ENCODE assay signal across 32 cellular contexts in genomic region chr4:71777891-71778290, GRCh38. TPM values are rescaled to one million over a fixed set of nuclear protein-coding genes. Genes with fewer than 3 reads are reported as not detected.
DNase-seq lines count a peak whose midpoint lies in the region; ATAC-seq, FAIRE-seq and TF ChIP-seq lines count a peak whose summit lies in the region.
"Had no signal": no experiment of that assay in that cellular context is flagged by ENCODE, and none has a peak within 500 bp of the region (broad histone marks: within the 10 kb centered on the region; RNA-seq: fewer than 3 reads in every experiment).

No MANE protein-coding gene starts in this region.

- H2BK120ac ChIP-seq in IMR-90 (ENCODE audit: low read depth, low read length), result no peak overlapping the region

- TF ChIP-seq CTCF in IMR-90 (conservative IDR thresholded peaks at IDR 0.05; ENCODE audit: low read depth, low read length), result no peak
- no peak for TF ChIP-seq CTCF in pancreas (IDR thresholded peaks at IDR 0.05)

- no peak overlapping the region for H2AK9ac ChIP-seq in IMR-90 (replicated peaks; ENCODE audit: low read depth, low read length, poor library complexity)

- H3K27me3 Mint-ChIP-seq in activated CD4-positive, alpha-beta memory T cell treated with anti-CD3 and anti-CD28 coated beads for 36 hours, result peaks cover 3% of the 10 kb centered on the region
- H3K27me3 Mint-ChIP-seq: CD4-positive, alpha-beta memory T cell; CD4-positive, CD25-positive, alpha-beta regulatory T cell had no signal

- no peak overlapping the region for H3K56ac ChIP-seq in IMR-90 (ENCODE audit: extremely low read depth, insufficient read depth, low read length)

- no peak overlapping the region for H3K23ac ChIP-seq in IMR-90 (ENCODE audit: low read depth, low read length)

- no peaks in the 10 kb centered on the region for H3K36me3 Mint-ChIP-seq in activated CD4-positive, alpha-beta memory T cell treated with anti-CD3 and anti-CD28 coated beads for 36 hours
- H3K36me3 Mint-ChIP-seq: CD14-positive monocyte; CD4-positive, alpha-beta memory T cell; CD4-positive, CD25-positive, alpha-beta regulatory T cell; CD8-positive, alpha-beta memory T cell had no signal

- no peak overlapping the region for H4K91ac ChIP-seq in IMR-90 (ENCODE audit: insufficient read depth, low read depth, low read length)

- no peak overlapping the region for H3K4me2 ChIP-seq in IMR-90 (ENCODE audit: low read depth, low read length)
- H3K4me2 ChIP-seq: BLaER1 had no signal

- no peaks in the 10 kb centered on the region for H3K79me1 ChIP-seq in IMR-90 (ENCODE audit: low read depth in 1 of 2, low read length in 2 of 2)

- no peak for ATAC-seq in IMR-90 (ENCODE audit: low read depth)
- no peak for ATAC-seq in pancreas

- TF ChIP-seq RAD21 in IMR-90 (IDR thresholded peaks at IDR 0.05; ENCODE audit: low read length), result no peak

- H3K9me1 ChIP-seq in IMR-90 (ENCODE audit: insufficient read depth, low read length), result no peaks in the 10 kb centered on the region

- no peaks in the 10 kb centered on the region for H3K9me3 Mint-ChIP-seq in activated CD4-positive, alpha-beta memory T cell treated with anti-CD3 and anti-CD28 coated beads for 36 hours
- H3K9me3 Mint-ChIP-seq: CD14-positive monocyte; CD4-positive, alpha-beta memory T cell had no signal

- POLR2A ChIA-PET in IMR-90 (lab: Charles Lee; ENCODE audit: unreplicated experiment), result no interaction called here
- POLR2A ChIA-PET in activated CD4-positive, alpha-beta memory T cell treated with anti-CD3 and anti-CD28 coated beads for 36 hours (lab: Charles Lee), result interaction anchor here (0.6 kb wide), 1 partner anchor 733 kb away, joined by 5 read pairs; no protein-coding TSS in a partner anchor

- no peak overlapping the region for H3K4ac ChIP-seq in IMR-90 (ENCODE audit: low read depth, low read length)

- H3K4me3 ChIP-seq in IMR-90 (ENCODE audit: insufficient read depth, low read depth, low read length) (no peak overlapping the region), pancreas (no peak overlapping the region)
- H3K4me3 ChIP-seq: BLaER1 had no signal

- CTCF ChIA-PET in IMR-90 (lab: Yijun Ruan, JAX), result interaction anchor here (1.3 kb wide), 1 partner anchor 9 kb away, joined by 3 read pairs; no protein-coding TSS in a partner anchor
- CTCF ChIA-PET in activated CD4-positive, alpha-beta memory T cell treated with anti-CD3 and anti-CD28 coated beads for 36 hours (lab: Charles Lee), result no interaction called here

- H2AFZ ChIP-seq in IMR-90 (replicated peaks; ENCODE audit: low read length, poor library complexity), result no peak overlapping the region

- H4K20me1 ChIP-seq in IMR-90 (ENCODE audit: insufficient read depth, low read length), result no peaks in the 10 kb centered on the region
- H4K20me1 ChIP-seq: BLaER1 had no signal

- H2BK20ac ChIP-seq in IMR-90 (ENCODE audit: low read depth, low read length), result no peak overlapping the region

- BruUV-seq in IMR-90 (replicated peaks; lab: Mats Ljungman, UMichigan), result no TSS peak

- no peak overlapping the region for H3K4me3 Mint-ChIP-seq in activated CD4-positive, alpha-beta memory T cell treated with anti-CD3 and anti-CD28 coated beads for 36 hours
- H3K4me3 Mint-ChIP-seq: CD14-positive monocyte; CD4-positive, alpha-beta memory T cell; CD4-positive, CD25-positive, alpha-beta regulatory T cell; CD8-positive, alpha-beta memory T cell had no signal

- no peak overlapping the region for H3K27ac ChIP-seq in IMR-90 (ENCODE audit: insufficient read depth, low read length)
- no peak overlapping the region for H3K27ac ChIP-seq in pancreas
- H3K27ac ChIP-seq: BLaER1 had no signal

- H3K14ac ChIP-seq in IMR-90 (replicated peaks; ENCODE audit: low read depth, low read length), result no peak overlapping the region

- H3K4me1 ChIP-seq in IMR-90 (ENCODE audit: control insufficient read depth, insufficient read depth, low read length), result no peaks in the 10 kb centered on the region
- peaks cover 0 to 12% (median 0%) of the 10 kb centered on the region in 3 donors for H3K4me1 ChIP-seq in pancreas
- H3K4me1 ChIP-seq: BE2C, BLaER1 had no signal

- intact Hi-C loops in IMR-90 (cut with micrococcal nuclease), result no loop called here
- intact Hi-C loops in pancreas (cut with DNase I), result no loop called here
- intact Hi-C loops in activated CD4-positive, alpha-beta memory T cell treated with anti-CD3 and anti-CD28 coated beads for 36 hours (cut with micrococcal nuclease), result no loop called here

- no peak overlapping the region for H2BK15ac ChIP-seq in IMR-90 (ENCODE audit: low read depth, low read length)

- no peaks in the 10 kb centered on the region for H3K4me1 Mint-ChIP-seq in activated CD4-positive, alpha-beta memory T cell treated with anti-CD3 and anti-CD28 coated beads for 36 hours (ENCODE audit: low read depth)
- H3K4me1 Mint-ChIP-seq: CD4-positive, alpha-beta memory T cell; CD4-positive, CD25-positive, alpha-beta regulatory T cell; CD8-positive, alpha-beta memory T cell had no signal

- no peak for TF ChIP-seq POLR2A in IMR-90 (IDR thresholded peaks at IDR 0.05; ENCODE audit: low read depth, low read length)

- DNase-seq in IMR-90 (no peak), frontal cortex (ENCODE audit: low spot score in 2 of 2) (no peak), pancreas (no peak), HuH-7 (ENCODE audit: low spot score) (no peak), UCSD-AML1 (lab: John Stamatoyannopoulos, UW; ENCODE audit: unreplicated experiment) (no peak)
- DNase-seq in activated CD4-positive, alpha-beta memory T cell treated with anti-CD3 and anti-CD28 coated beads for 36 hours, result no peak
- DNase-seq in NK-92 treated with Interleukin-12 subunit alpha and Interleukin-12 subunit beta, amount 100 ng/mL, for 24 hours (lab: John Stamatoyannopoulos, UW), result no peak
- DNase-seq: 8988T; ACHN; BE2C; C1 segment of cervical spinal cord; CD4-positive, alpha-beta memory T cell; CD4-positive, CD25-positive, alpha-beta regulatory T cell; CD8-positive, alpha-beta memory T cell; COR-L47; DMS 273 treated with DMSO at 0.1 percent for 48 hours; DMS153; DMS53; DMS79; DND-41; EL; GF-D8 had no signal

- no peaks in the 10 kb centered on the region for H3K9me3 ChIP-seq in IMR-90 (ENCODE audit: control insufficient read depth, insufficient read depth, low read length)
- no peaks in the 10 kb centered on the region for H3K9me3 ChIP-seq in pancreas
- H3K9me3 ChIP-seq: BE2C, BLaER1 had no signal

- H4K5ac ChIP-seq in IMR-90 (ENCODE audit: low read depth, low read length), result no peak overlapping the region

- H3K9ac ChIP-seq in IMR-90 (ENCODE audit: low read depth, low read length), result no peak overlapping the region
- H3K9ac ChIP-seq: BLaER1 had no signal

- dilution Hi-C loops in IMR-90 (cut with HindIII; ENCODE audit: low sequenced_read_pairs, unreplicated experiment), result no loop called here

- FAIRE-seq in G401.6 (lab: Jason Lieb, UNC) (peak; percentile 70), frontal cortex (lab: Jason Lieb, UNC) (peak; percentile 28), pancreas (lab: Jason Lieb, UNC) (peak; percentile 56)
- FAIRE-seq: A204.1, GM12891, GM19239 had no signal

- no peak overlapping the region for H3K18ac ChIP-seq in IMR-90 (ENCODE audit: low read depth, low read length)

- H4K8ac ChIP-seq in IMR-90 (ENCODE audit: low read depth in 2 of 2, low read length in 2 of 2), result no peak overlapping the region

- no peak overlapping the region for H2BK5ac ChIP-seq in IMR-90 (ENCODE audit: low read depth, low read length, poor library complexity, severe bottlenecking)

- H2AK5ac ChIP-seq in IMR-90 (ENCODE audit: low read depth, low read length), result no peak overlapping the region

- no peaks in the 10 kb centered on the region for H3K27me3 ChIP-seq in IMR-90 (ENCODE audit: control insufficient read depth, insufficient read depth, low read length)
- H3K27me3 ChIP-seq in pancreas, result no peaks in the 10 kb centered on the region
- H3K27me3 ChIP-seq: BE2C, BLaER1 had no signal

- in situ Hi-C loops in IMR-90 (cut with MboI; ENCODE audit: low sequenced_read_pairs), result no loop called here

- no peak overlapping the region for H3K27ac Mint-ChIP-seq in activated CD4-positive, alpha-beta memory T cell treated with anti-CD3 and anti-CD28 coated beads for 36 hours
- H3K27ac Mint-ChIP-seq: CD14-positive monocyte; CD4-positive, alpha-beta memory T cell; CD4-positive, CD25-positive, alpha-beta regulatory T cell; CD8-positive, alpha-beta memory T cell had no signal

- H3K36me3 ChIP-seq in IMR-90 (ENCODE audit: control insufficient read depth, insufficient read depth, low read length), result no peaks in the 10 kb centered on the region
- no peaks in the 10 kb centered on the region for H3K36me3 ChIP-seq in pancreas
- H3K36me3 ChIP-seq: BE2C, BLaER1 had no signal

TF ChIP-seq in IMR-90, 13 proteins besides CTCF, POLR2A, EP300 and RAD21:
- no peak for TF ChIP-seq BHLHE40 (IDR thresholded peaks at IDR 0.05; ENCODE audit: low read depth, low read length)
- TF ChIP-seq MAFK (IDR thresholded peaks at IDR 0.05; ENCODE audit: low read depth, low read length), result peak; percentile 39; the same call in 1 of the 2 replicates

RNA-seq across cellular contexts. Expression of gene GC, which starts 6.0 kb away (rescaled TPM):
- total RNA-seq in IMR-90 (2012; rRNA removed) (not detected in 2 replicates), frontal cortex (not detected), pancreas (10 to 100 TPM; 17.2 to 92.9 (median 30.3) TPM)
- polyA plus RNA-seq in IMR-90 (2012; rRNA removed) (not detected in 2 replicates), pancreas (100 to 1,000 TPM in 1 of 2 donors, 1 to 10 TPM in 1; 8.0 to 289 TPM)
- polyA plus RNA-seq in IMR-90 (2012; cell fraction: cytosol; rRNA removed), result not detected in 2 replicates
- not detected in 2 replicates for polyA plus RNA-seq in IMR-90 (2012; cell fraction: nucleus; rRNA removed; ENCODE audit: low replicate concordance)
- total RNA-seq in activated CD4-positive, alpha-beta memory T cell treated with anti-CD3 and anti-CD28 coated beads for 36 hours, result not detected
- total RNA-seq: A673; CD4-positive, alpha-beta memory T cell; CD4-positive, CD25-positive, alpha-beta regulatory T cell; CD8-positive, alpha-beta memory T cell; Daoy; G401 had no signal
- polyA plus RNA-seq: AG04450; CD14-positive monocyte; CD4-positive, alpha-beta memory T cell; CD4-positive, CD25-positive, alpha-beta regulatory T cell; CD8-positive, alpha-beta memory T cell had no signal

Comparison
In these comparisons a context has a peak if more than half of its experiments do, and no peak if none do; other contexts are left out.
1. RNA of gene GC, which starts 6.0 kb away (total RNA-seq): 17.2 to 92.9 TPM in pancreas; not detected in IMR-90, not detected in frontal cortex (single experiment) and not detected in activated CD4-positive, alpha-beta memory T cell treated with anti-CD3 and anti-CD28 coated beads for 36 hours; every median in the first group is over 10 times any median in the second.